Comparison of ENCODE assay signal across 27 cellular contexts in the genomic region with DNA sequence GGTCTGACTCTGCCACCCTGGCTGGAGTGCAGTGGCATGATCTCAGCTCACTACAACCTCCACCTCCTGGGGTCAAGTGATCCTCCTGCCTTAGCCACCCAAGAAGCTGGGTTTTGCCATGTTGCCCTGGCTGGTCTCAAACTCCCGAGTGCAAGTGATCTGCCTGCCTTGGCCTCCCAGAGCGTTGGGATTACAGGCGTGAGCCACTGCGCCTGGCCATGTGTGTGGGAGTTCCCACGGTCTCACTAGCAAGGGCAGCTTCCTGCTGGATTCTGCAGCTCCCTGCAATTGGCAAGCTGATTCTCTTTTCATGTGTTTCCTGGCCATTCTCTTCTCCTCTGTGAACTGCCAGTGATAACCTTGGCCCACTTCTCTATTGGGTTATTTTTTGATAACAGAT.
DNase-seq lines count a peak whose midpoint lies in the region; ATAC-seq and TF ChIP-seq lines count a peak whose summit lies in the region.
"Had no signal": no experiment of that assay in that cellular context is flagged by ENCODE, and none has a peak within 500 bp of the region (broad histone marks: within the 10 kb centered on the region; RNA-seq: fewer than 3 reads in every experiment).

No MANE protein-coding gene starts in this region.

- intact Hi-C loops in esophagus squamous epithelium (cut with DNase I), result no loop called here

- peak overlapping the region; percentile 56 to 88 (median 78) for H3K27ac ChIP-seq in esophagus squamous epithelium
- H3K27ac ChIP-seq in upper lobe of left lung, result peak overlapping the region; percentile 54 to 92 (median 77)
- H3K27ac ChIP-seq: heart right ventricle, SJSA1 had no signal

- 39 to 72% methylated on average over 3 to 5 of the region's 5 CpGs for WGBS in esophagus squamous epithelium, 2 donors
- WGBS in upper lobe of left lung, 2 donors, result 72 to 85% methylated on average over 3 to 5 of the region's 5 CpGs

- ATAC-seq in activated T-cell treated with anti-CD3 and anti-CD28 coated beads, Interleukin-2, amount 50 U/mL, for 4 hours, result no peak
- no peak for ATAC-seq in upper lobe of left lung (ENCODE audit: low FRiP score in 2 of 2)
- no peak for ATAC-seq in GM18511 (IDR thresholded peaks at IDR 0.05; ENCODE audit: unreplicated experiment)
- no peak for ATAC-seq in HG03520 (IDR thresholded peaks at IDR 0.05; ENCODE audit: unreplicated experiment)
- ATAC-seq: activated T-helper 17 cell treated with anti-CD3 and anti-CD28 coated beads, Interleukin-2, amount 50 U/mL, for 72 hours; heart right ventricle; left lobe of liver; Panc1; sciatic nerve; T-cell had no signal

- H3K36me3 ChIP-seq in esophagus squamous epithelium, result peaks cover 0 to 79% (median 18%) of the 10 kb centered on the region in 3 donors
- H3K36me3 ChIP-seq in upper lobe of left lung, result peaks cover 0 to 68% (median 19%) of the 10 kb centered on the region in 4 donors

- H3K27ac Mint-ChIP-seq in activated T-cell treated with anti-CD3 and anti-CD28 coated beads, Interleukin-2, amount 50 U/mL, for 24 hours, result peak overlapping the region; percentile 50
- H3K27ac Mint-ChIP-seq in nephron progenitor cell, result peak overlapping the region; percentile 33
- H3K27ac Mint-ChIP-seq in immature natural killer cell, result peak overlapping the region in 1 of 6 donors; percentile 48
- H3K27ac Mint-ChIP-seq: activated T-helper 17 cell treated with anti-CD3 and anti-CD28 coated beads, Interleukin-2, amount 50 U/mL, for 72 hours; dendritic cell treated with granulocyte-macrophage colony-stimulating factor and Interleukin-4, amounts not matched to agents 40 ng/mL and 50 ng/mL, for 4 days had no signal

- no peak for TF ChIP-seq CTCF in esophagus squamous epithelium (IDR thresholded peaks at IDR 0.05)
- TF ChIP-seq CTCF in nephron progenitor cell (IDR thresholded peaks at IDR 0.05), result no peak
- TF ChIP-seq CTCF in upper lobe of left lung (IDR thresholded peaks at IDR 0.05), result no peak

- H3K4me1 Mint-ChIP-seq in activated T-cell treated with anti-CD3 and anti-CD28 coated beads, Interleukin-2, amount 50 U/mL, for 24 hours (ENCODE audit: low read depth), result no peaks in the 10 kb centered on the region
- no peaks in the 10 kb centered on the region for H3K4me1 Mint-ChIP-seq in activated T-cell treated with anti-CD3 and anti-CD28 coated beads, Interleukin-2, amount 50 U/mL, for 4 hours (ENCODE audit: low read depth)
- H3K4me1 Mint-ChIP-seq in nephron progenitor cell (peaks cover 16% of the 10 kb centered on the region), immature natural killer cell (peaks cover 5 to 6% of the 10 kb centered on the region in 2 donors)
- H3K4me1 Mint-ChIP-seq: activated T-helper 17 cell treated with anti-CD3 and anti-CD28 coated beads, Interleukin-2, amount 50 U/mL, for 72 hours; T-cell had no signal

- no peak overlapping the region for H3K4me3 ChIP-seq in esophagus squamous epithelium
- H3K4me3 ChIP-seq in upper lobe of left lung, result no peak overlapping the region
- H3K4me3 ChIP-seq: heart right ventricle, SJSA1 had no signal

- H3K36me3 Mint-ChIP-seq in activated T-cell treated with anti-CD3 and anti-CD28 coated beads, Interleukin-2, amount 50 U/mL, for 24 hours (ENCODE audit: low read depth), result peaks cover 66% of the 10 kb centered on the region
- peaks cover 4% of the 10 kb centered on the region for H3K36me3 Mint-ChIP-seq in activated T-cell treated with anti-CD3 and anti-CD28 coated beads, Interleukin-2, amount 50 U/mL, for 4 hours (ENCODE audit: insufficient read depth)
- H3K36me3 Mint-ChIP-seq in nephron progenitor cell (ENCODE audit: low read depth) (peaks cover 54% of the 10 kb centered on the region), immature natural killer cell (peaks cover 11 to 16% (median 15%) of the 10 kb centered on the region in 3 donors)

- H3K27me3 ChIP-seq in esophagus squamous epithelium (no peaks in the 10 kb centered on the region), upper lobe of left lung (no peaks in the 10 kb centered on the region)
- H3K27me3 ChIP-seq: heart right ventricle, SJSA1 had no signal

- no peak for TF ChIP-seq EP300 in upper lobe of left lung (IDR thresholded peaks at IDR 0.05)

- TF ChIP-seq POLR2A in esophagus squamous epithelium (IDR thresholded peaks at IDR 0.05), result no peak
- no peak for TF ChIP-seq POLR2A in upper lobe of left lung (IDR thresholded peaks at IDR 0.05)

- H3K9me3 Mint-ChIP-seq in activated T-cell treated with anti-CD3 and anti-CD28 coated beads, Interleukin-2, amount 50 U/mL, for 24 hours, result no peaks in the 10 kb centered on the region
- no peaks in the 10 kb centered on the region for H3K9me3 Mint-ChIP-seq in activated T-cell treated with anti-CD3 and anti-CD28 coated beads, Interleukin-2, amount 50 U/mL, for 4 hours
- H3K9me3 Mint-ChIP-seq in nephron progenitor cell (peaks cover 10% of the 10 kb centered on the region), immature natural killer cell (no peaks in the 10 kb centered on the region)
- H3K9me3 Mint-ChIP-seq: activated T-helper 17 cell treated with anti-CD3 and anti-CD28 coated beads, Interleukin-2, amount 50 U/mL, for 72 hours; dendritic cell treated with granulocyte-macrophage colony-stimulating factor and Interleukin-4, amounts not matched to agents 40 ng/mL and 50 ng/mL, for 4 days; nephron; T-cell had no signal

- H3K9me3 ChIP-seq in esophagus squamous epithelium, result no peaks in the 10 kb centered on the region
- no peaks in the 10 kb centered on the region for H3K9me3 ChIP-seq in upper lobe of left lung
- H3K9me3 ChIP-seq: heart right ventricle, SJSA1 had no signal

- H3K27me3 Mint-ChIP-seq in activated T-cell treated with anti-CD3 and anti-CD28 coated beads, Interleukin-2, amount 50 U/mL, for 24 hours, result no peaks in the 10 kb centered on the region
- no peaks in the 10 kb centered on the region for H3K27me3 Mint-ChIP-seq in activated T-cell treated with anti-CD3 and anti-CD28 coated beads, Interleukin-2, amount 50 U/mL, for 4 hours (ENCODE audit: low read depth)
- H3K27me3 Mint-ChIP-seq in nephron progenitor cell (ENCODE audit: low read depth, poor library complexity) (peaks cover 7% of the 10 kb centered on the region), immature natural killer cell (ENCODE audit: low read depth in 3 of 3) (peaks cover 4 to 9% (median 6%) of the 10 kb centered on the region in 3 donors)
- H3K27me3 Mint-ChIP-seq: activated naive CD8-positive, alpha-beta T cell; activated T-helper 17 cell treated with anti-CD3 and anti-CD28 coated beads, Interleukin-2, amount 50 U/mL, for 72 hours; dendritic cell treated with granulocyte-macrophage colony-stimulating factor and Interleukin-4, amounts not matched to agents 40 ng/mL and 50 ng/mL, for 4 days; T-cell had no signal

- DNase-seq in activated T-cell treated with anti-CD3 and anti-CD28 coated beads, Interleukin-2, amount 50 U/mL, for 24 hours, result no peak
- DNase-seq in activated T-cell treated with anti-CD3 and anti-CD28 coated beads, Interleukin-2, amount 50 U/mL, for 4 hours, result no peak
- DNase-seq in esophagus squamous epithelium (lab: John Stamatoyannopoulos, UW) (no peak), nephron progenitor cell (no peak), upper lobe of left lung (no peak), immature natural killer cell (no peak)
- DNase-seq: activated CD4-positive, alpha-beta T cell treated with anti-CD3 and anti-CD28 coated beads for 48 hours; aorta; caudate nucleus; H7; heart right ventricle; Karpas-422; NCI-H1694 treated with DMSO at 0.1 percent for 48 hours; NCI-H2171; NCI-H524 treated with DMSO at 0.1 percent for 48 hours; stimulated activated CD4-positive, alpha-beta T cell treated with anti-CD3 and anti-CD28 coated beads, Interleukin-15, amount 100 ng/mL, for 24 hours; T-cell had no signal

- H3K4me3 Mint-ChIP-seq in activated T-cell treated with anti-CD3 and anti-CD28 coated beads, Interleukin-2, amount 50 U/mL, for 24 hours, result no peak overlapping the region
- no peak overlapping the region for H3K4me3 Mint-ChIP-seq in activated T-cell treated with anti-CD3 and anti-CD28 coated beads, Interleukin-2, amount 50 U/mL, for 4 hours
- H3K4me3 Mint-ChIP-seq in nephron progenitor cell (no peak overlapping the region), immature natural killer cell (no peak overlapping the region)
- H3K4me3 Mint-ChIP-seq: activated naive CD8-positive, alpha-beta T cell; activated T-helper 17 cell treated with anti-CD3 and anti-CD28 coated beads, Interleukin-2, amount 50 U/mL, for 72 hours; dendritic cell treated with granulocyte-macrophage colony-stimulating factor and Interleukin-4, amounts not matched to agents 40 ng/mL and 50 ng/mL, for 4 days; nephron; T-cell had no signal

- peaks cover 0 to 53% (median 34%) of the 10 kb centered on the region in 3 donors for H3K4me1 ChIP-seq in esophagus squamous epithelium
- H3K4me1 ChIP-seq in upper lobe of left lung, result peaks cover 5 to 40% (median 21%) of the 10 kb centered on the region in 4 donors
